In genomic region chr20:44829688-44830087, GRCh38 we compare ENCODE assay signal across 34 cellular contexts. TPM values are rescaled to one million over a fixed set of nuclear protein-coding genes. Genes with fewer than 3 reads are reported as not detected.
"Had no signal": no experiment of that assay in that cellular context is flagged by ENCODE, and none has a peak within 500 bp of the region (broad histone marks: within the 10 kb centered on the region; RNA-seq: fewer than 3 reads in every experiment).

No MANE protein-coding gene starts in this region.

- H3K4me1 Mint-ChIP-seq: activated B cell treated with CpG ODN at 0.5 μM for 24 hours; activated CD8-positive, alpha-beta memory T cell treated with anti-CD3 and anti-CD28 coated beads, Interleukin-2, amount 10 ng/mL, durations not matched to agents 7 days and 5 days; activated naive CD4-positive, alpha-beta T cell treated with anti-CD3 and anti-CD28 coated beads, Interleukin-2, amount 10 ng/mL, durations not matched to agents 7 days and 5 days; activated naive CD8-positive, alpha-beta T cell treated with anti-CD3 and anti-CD28 coated beads, Interleukin-2, amount 10 ng/mL, durations not matched to agents 7 days and 5 days; central memory CD8-positive, alpha-beta T cell; T-helper 17 cell had no signal

- H3K27me3 Mint-ChIP-seq: brain had no signal

- H3K4me3 Mint-ChIP-seq: activated B cell treated with CpG ODN at 0.5 μM for 24 hours; activated CD8-positive, alpha-beta memory T cell treated with anti-CD3 and anti-CD28 coated beads, Interleukin-2, amount 10 ng/mL, durations not matched to agents 7 days and 5 days; activated CD8-positive, alpha-beta T cell treated with anti-CD3 and anti-CD28 coated beads for 36 hours; activated naive CD4-positive, alpha-beta T cell treated with anti-CD3 and anti-CD28 coated beads, Interleukin-2, amount 10 ng/mL, durations not matched to agents 7 days and 5 days; activated naive CD8-positive, alpha-beta T cell treated with anti-CD3 and anti-CD28 coated beads, Interleukin-2, amount 10 ng/mL, durations not matched to agents 7 days and 5 days; activated T-cell treated with anti-CD3 and anti-CD28 coated beads, Interleukin-2, amount 50 U/mL, for 24 hours; activated T-cell treated with anti-CD3 and anti-CD28 coated beads, Interleukin-2, amount 50 U/mL, for 72 hours; brain; central memory CD8-positive, alpha-beta T cell; effector memory CD8-positive, alpha-beta T cell; T-helper 17 cell; T-helper 2 cell treated with Interferon-gamma antibody and Interleukin-4, amounts not matched to agents 5 μg/mL and 100 μg/mL, for 36 hours had no signal

- H3K4me3 ChIP-seq: ascending aorta, esophagus muscularis mucosa, gastrocnemius medialis, heart left ventricle had no signal

- H3K36me3 ChIP-seq: ascending aorta, esophagus muscularis mucosa, gastrocnemius medialis, heart left ventricle, WERI-Rb-1 had no signal

- DNase-seq: activated B cell treated with CpG ODN at 0.5 μM for 24 hours; activated CD4-positive, alpha-beta T cell treated with anti-CD3 and anti-CD28 coated beads for 48 hours; activated CD4-positive, alpha-beta T cell treated with anti-CD3 and anti-CD28 coated beads, Interleukin-2, amount 50 U/mL, for 1 hour; activated CD4-positive, alpha-beta T cell treated with anti-CD3 and anti-CD28 coated beads, Interleukin-2, amount 50 U/mL, for 48 hours; activated CD8-positive, alpha-beta memory T cell treated with anti-CD3 and anti-CD28 coated beads, Interleukin-2, amount 10 ng/mL, durations not matched to agents 7 days and 5 days; activated CD8-positive, alpha-beta memory T cell treated with anti-CD3 and anti-CD28 coated beads, Interleukin-2, amount 50 U/mL, for 48 hours; activated CD8-positive, alpha-beta T cell treated with anti-CD3 and anti-CD28 coated beads for 36 hours; activated gamma-delta T cell; activated naive CD4-positive, alpha-beta T cell; activated naive CD4-positive, alpha-beta T cell treated with anti-CD3 and anti-CD28 coated beads, Interleukin-2, amount 10 ng/mL, durations not matched to agents 7 days and 5 days; activated naive CD8-positive, alpha-beta T cell treated with anti-CD3 and anti-CD28 coated beads, Interleukin-2, amount 10 ng/mL, durations not matched to agents 7 days and 5 days; activated T-cell treated with anti-CD3 and anti-CD28 coated beads for 4 hours; activated T-cell treated with anti-CD3 and anti-CD28 coated beads, Interleukin-2, amount 50 U/mL, for 24 hours; activated T-cell treated with anti-CD3 and anti-CD28 coated beads, Interleukin-2, amount 50 U/mL, for 72 hours; cortex of kidney; dermis blood vessel endothelial cell; effector CD4-positive, alpha-beta T cell; effector memory CD8-positive, alpha-beta T cell; erythroblast; gastrocnemius medialis; glutamatergic neuron; heart left ventricle; T-helper 1 cell; T-helper 17 cell; T1000; WERI-Rb-1 had no signal

- H3K27ac Mint-ChIP-seq: activated B cell treated with CpG ODN at 0.5 μM for 24 hours; activated CD8-positive, alpha-beta memory T cell treated with anti-CD3 and anti-CD28 coated beads, Interleukin-2, amount 10 ng/mL, durations not matched to agents 7 days and 5 days; activated CD8-positive, alpha-beta T cell treated with anti-CD3 and anti-CD28 coated beads for 36 hours; activated naive CD4-positive, alpha-beta T cell treated with anti-CD3 and anti-CD28 coated beads, Interleukin-2, amount 10 ng/mL, durations not matched to agents 7 days and 5 days; activated naive CD4-positive, alpha-beta T cell treated with anti-CD3 and anti-CD28 coated beads, Interleukin-2, amount 50 U/mL, for 72 hours; activated naive CD8-positive, alpha-beta T cell treated with anti-CD3 and anti-CD28 coated beads, Interleukin-2, amount 10 ng/mL, durations not matched to agents 7 days and 5 days; activated T-cell treated with anti-CD3 and anti-CD28 coated beads, Interleukin-2, amount 50 U/mL, for 24 hours; activated T-cell treated with anti-CD3 and anti-CD28 coated beads, Interleukin-2, amount 50 U/mL, for 72 hours; brain; effector memory CD8-positive, alpha-beta T cell; T-helper 17 cell; T-helper 2 cell treated with Interferon-gamma antibody and Interleukin-4, amounts not matched to agents 5 μg/mL and 100 μg/mL, for 36 hours had no signal

- H3K27ac ChIP-seq: ascending aorta, esophagus muscularis mucosa, foreskin keratinocyte, gastrocnemius medialis, heart left ventricle, WERI-Rb-1 had no signal

- H3K4me1 ChIP-seq: ascending aorta, esophagus muscularis mucosa, foreskin keratinocyte, gastrocnemius medialis, heart left ventricle had no signal

- H3K27me3 ChIP-seq: ascending aorta, esophagus muscularis mucosa had no signal

- H3K36me3 Mint-ChIP-seq: activated CD8-positive, alpha-beta memory T cell treated with anti-CD3 and anti-CD28 coated beads, Interleukin-2, amount 10 ng/mL, durations not matched to agents 7 days and 5 days; activated naive CD4-positive, alpha-beta T cell treated with anti-CD3 and anti-CD28 coated beads, Interleukin-2, amount 10 ng/mL, durations not matched to agents 7 days and 5 days; activated naive CD4-positive, alpha-beta T cell treated with anti-CD3 and anti-CD28 coated beads, Interleukin-2, amount 50 U/mL, for 72 hours; activated naive CD8-positive, alpha-beta T cell treated with anti-CD3 and anti-CD28 coated beads, Interleukin-2, amount 10 ng/mL, durations not matched to agents 7 days and 5 days; brain had no signal

- H3K9me3 ChIP-seq: ascending aorta, gastrocnemius medialis had no signal

- H3K9me3 Mint-ChIP-seq: activated naive CD4-positive, alpha-beta T cell treated with anti-CD3 and anti-CD28 coated beads, Interleukin-2, amount 10 ng/mL, durations not matched to agents 7 days and 5 days; activated naive CD4-positive, alpha-beta T cell treated with anti-CD3 and anti-CD28 coated beads, Interleukin-2, amount 50 U/mL, for 72 hours; activated naive CD8-positive, alpha-beta T cell treated with anti-CD3 and anti-CD28 coated beads, Interleukin-2, amount 10 ng/mL, durations not matched to agents 7 days and 5 days; central memory CD8-positive, alpha-beta T cell; effector memory CD8-positive, alpha-beta T cell; T-helper 2 cell treated with Interferon-gamma antibody and Interleukin-4, amounts not matched to agents 5 μg/mL and 100 μg/mL, for 36 hours had no signal

RNA-seq across cellular contexts. Expression of gene RIMS4, which starts 19.3 kb away (rescaled TPM):
- total RNA-seq: activated B cell treated with CpG ODN at 0.5 μM for 24 hours; activated CD8-positive, alpha-beta memory T cell treated with anti-CD3 and anti-CD28 coated beads, Interleukin-2, amount 10 ng/mL, durations not matched to agents 7 days and 5 days; activated CD8-positive, alpha-beta T cell treated with anti-CD3 and anti-CD28 coated beads for 36 hours; activated naive CD8-positive, alpha-beta T cell treated with anti-CD3 and anti-CD28 coated beads, Interleukin-2, amount 10 ng/mL, durations not matched to agents 7 days and 5 days; bronchial epithelial cell; dermis blood vessel endothelial cell; foreskin keratinocyte; T-helper 17 cell had no signal
